Comparison of ENCODE assay signal across 12 cellular contexts in the genomic region with DNA sequence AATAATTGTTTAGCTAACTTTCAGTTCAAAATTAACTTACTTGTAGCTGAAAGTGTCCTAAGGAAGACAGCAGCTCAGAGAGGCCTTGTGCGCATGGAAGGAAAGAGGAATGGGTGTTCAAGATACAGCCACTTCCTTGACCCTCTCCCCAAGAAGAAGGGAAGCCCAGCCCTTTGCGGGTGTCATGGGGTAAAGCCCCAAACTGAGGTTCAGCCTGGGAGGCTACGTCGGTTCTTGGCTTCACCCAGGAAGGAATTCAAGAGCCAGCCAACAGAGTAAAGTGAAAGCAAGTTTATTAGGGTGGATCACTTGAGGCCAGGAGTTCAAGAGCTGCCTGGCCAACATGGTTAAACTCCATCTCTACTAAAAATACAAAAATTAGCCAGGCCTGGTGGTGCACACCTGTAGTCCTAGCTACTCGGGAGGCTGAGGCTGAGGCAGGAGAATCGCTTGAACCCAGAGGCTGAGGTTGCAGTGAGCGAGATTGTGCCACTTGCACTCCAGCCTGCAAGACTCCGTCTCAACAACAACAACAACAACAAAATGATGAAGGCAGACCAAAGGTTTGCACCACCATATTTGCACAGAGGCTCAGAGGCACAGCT. TPM values are rescaled to one million over a fixed set of nuclear protein-coding genes. Genes with fewer than 3 reads are reported as not detected.
DNase-seq lines count a peak whose midpoint lies in the region; ATAC-seq, FAIRE-seq and TF ChIP-seq lines count a peak whose summit lies in the region.
"Had no signal": no experiment of that assay in that cellular context is flagged by ENCODE, and none has a peak within 500 bp of the region (broad histone marks: within the 10 kb centered on the region; RNA-seq: fewer than 3 reads in every experiment).

No MANE protein-coding gene starts in this region.

- TF ChIP-seq CTCF in WI38 (IDR thresholded peaks at IDR 0.05; ENCODE audit: low read depth, low read length): no peak

- peaks cover 3 to 4% of the 10 kb centered on the region in 2 donors for H3K4me1 ChIP-seq in small intestine (ENCODE audit: control insufficient read depth in 2 of 2, insufficient read depth in 1 of 2, low read depth in 1 of 2, low read length in 1 of 2)

- H3K36me3 ChIP-seq in small intestine (ENCODE audit: control insufficient read depth in 2 of 2, insufficient read depth in 2 of 2, low read length in 2 of 2): no peaks in the 10 kb centered on the region

- intact Hi-C loops in left colon (cut with DNase I, micrococcal nuclease): no loop called here

- DNase-seq in activated CD4-positive, CD25-positive, alpha-beta regulatory T cell treated with anti-CD3 and anti-CD28 coated beads, Interleukin-2, amount 50 U/mL, for 72 hours: peak; percentile 16
- DNase-seq in activated CD4-positive, CD25-positive, alpha-beta regulatory T cell (lab: John Stamatoyannopoulos, UW): no peak
- DNase-seq in left colon (peak; percentile 17 to 36), small intestine (peak; percentile 46), NCI-H2081 treated with DMSO at 0.1 percent for 48 hours (lab: John Stamatoyannopoulos, UW) (no peak)
- DNase-seq: activated naive CD4-positive, alpha-beta T cell treated with anti-CD3 and anti-CD28 coated beads for 36 hours; stimulated activated naive B cell treated with anti-CD40 and anti-IgM and Interleukin-4, amounts not matched to agents 10 μg/mL and 1 μg/mL and 100 μg/mL, for 72 hours had no signal

- WGBS in small intestine, 3 donors: 80 to 84% (median 81%) methylated on average over 8 of the region's 8 CpGs

- no peak for FAIRE-seq in small intestine (lab: Jason Lieb, UNC)
- FAIRE-seq: TTC549 had no signal

- ATAC-seq in left colon (no peak), GM18909 (IDR thresholded peaks at IDR 0.05; ENCODE audit: poor library complexity, unreplicated experiment) (no peak), GM21447 (IDR thresholded peaks at IDR 0.05; ENCODE audit: unreplicated experiment) (no peak)
- ATAC-seq: stimulated activated naive B cell treated with anti-CD40 and anti-IgM and Interleukin-4, amounts not matched to agents 10 μg/mL and 1 μg/mL and 100 μg/mL, for 72 hours had no signal

- peaks cover 0 to 3% of the 10 kb centered on the region in 2 donors for H3K27me3 ChIP-seq in small intestine (ENCODE audit: control insufficient read depth in 2 of 2, insufficient read depth in 2 of 2, low read length in 2 of 2)

- peak overlapping the region; percentile 8; the same call in 1 of the 2 replicates for H3K4me3 ChIP-seq in WI38 (ENCODE audit: low read depth, low read length)
- H3K4me3 ChIP-seq in small intestine (ENCODE audit: low read depth in 1 of 2, low read length in 2 of 2): no peak overlapping the region

- H3K9me3 ChIP-seq in small intestine (ENCODE audit: control insufficient read depth, low read depth): no peaks in the 10 kb centered on the region

- H3K27ac ChIP-seq in small intestine (ENCODE audit: low read depth in 1 of 2, low read length in 1 of 2): peak overlapping the region; percentile 27 to 69

RNA-seq across cellular contexts. Expression of a gene that starts 15.9 kb away (rescaled TPM):
- 10 to 100 TPM; 35.9 to 56.7 TPM for total RNA-seq in left colon
- 10 to 100 TPM; 15.0 to 33.5 (median 25.1) TPM for polyA plus RNA-seq in small intestine
- total RNA-seq: A172; activated naive CD4-positive, alpha-beta T cell treated with anti-CD3 and anti-CD28 coated beads for 36 hours had no signal

RNA-seq across cellular contexts. Expression of a gene that starts 38.4 kb away (rescaled TPM):
- 1 to 10 TPM; 1.4 to 2.2 TPM for total RNA-seq in left colon
- polyA plus RNA-seq in small intestine: 1 to 10 TPM in 1 of 3 donors, under 1 TPM in 1, not detected in 1; 0.27 to 2.9 TPM
- total RNA-seq: A172 had no signal

Comparison
In these comparisons a context has a peak if more than half of its experiments do, and no peak if none do; other contexts are left out.
1. DNase-seq: peak in activated CD4-positive, CD25-positive, alpha-beta regulatory T cell treated with anti-CD3 and anti-CD28 coated beads, Interleukin-2, amount 50 U/mL, for 72 hours (single experiment), left colon (2 of 2) and small intestine (single experiment); none in activated CD4-positive, CD25-positive, alpha-beta regulatory T cell (0 of 4) and NCI-H2081 treated with DMSO at 0.1 percent for 48 hours (single experiment).